In genomic region chrX:129905787-129906580, GRCh38 we compare ENCODE assay signal across 8 cellular contexts.
DNase-seq lines count a peak whose midpoint lies in the region; ATAC-seq and TF ChIP-seq lines count a peak whose summit lies in the region.

Gene UTP14A (plus strand): TSS chrX:129906164. CDS start chrX:129906211, 47 bp downstream.

- H3K27me3 Mint-ChIP-seq in central memory CD8-positive, alpha-beta T cell: no peaks in the 10 kb centered on the region

- H3K4me1 Mint-ChIP-seq in central memory CD8-positive, alpha-beta T cell: no peaks in the 10 kb centered on the region

- no peak for TF ChIP-seq CTCF in AG09309 (IDR thresholded peaks at IDR 0.05; ENCODE audit: control insufficient read depth, insufficient read depth, low read depth, low read length, missing control alignments)

- no peaks in the 10 kb centered on the region for H3K9me3 Mint-ChIP-seq in central memory CD8-positive, alpha-beta T cell

- peak within 1 kb of the TSS; percentile 82 for H3K4me3 Mint-ChIP-seq in central memory CD8-positive, alpha-beta T cell

- peak; percentile 50 for DNase-seq in AG09309 (ENCODE audit: low read depth)
- DNase-seq in NCI-H446 (lab: John Stamatoyannopoulos, UW): peak; percentile 76 to 91
- DNase-seq in activated CD4-positive, CD25-positive, alpha-beta regulatory T cell treated with anti-CD3 and anti-CD28 coated beads, Interleukin-2, amount 50 U/mL, for 16 hours (ENCODE audit: low read depth, low spot score): peak; percentile 72
- peak; percentile 57 to 66 for DNase-seq in central memory CD8-positive, alpha-beta T cell (ENCODE audit: low spot score in 2 of 2)
- DNase-seq in iris pigment epithelial cell (ENCODE audit: low read depth): peak; percentile 91
- peak; percentile 69 to 81 for DNase-seq in stimulated activated CD4-positive, alpha-beta T cell treated with anti-CD3 and anti-CD28 coated beads, Interleukin-12 subunit alpha, Interleukin-12 subunit beta, amount 100 ng/mL, for 24 hours (ENCODE audit: low read depth in 2 of 2)

- H3K36me3 Mint-ChIP-seq in central memory CD8-positive, alpha-beta T cell (ENCODE audit: insufficient read depth): peaks cover 23% of the 10 kb centered on the region

- ATAC-seq in GM19025 (IDR thresholded peaks at IDR 0.05; ENCODE audit: low read depth, unreplicated experiment): peak; percentile 97
- ATAC-seq in HG03342 (IDR thresholded peaks at IDR 0.05; ENCODE audit: unreplicated experiment): peak; percentile 96
- peak; percentile 91 for ATAC-seq in central memory CD8-positive, alpha-beta T cell (replicated peaks; ENCODE audit: extremely low read depth, poor library complexity, severe bottlenecking)

- H3K4me3 ChIP-seq in AG09309 (ENCODE audit: control insufficient read depth, low read depth, low read length): peak within 1 kb of the TSS; percentile 72

- H3K27ac Mint-ChIP-seq in central memory CD8-positive, alpha-beta T cell (ENCODE audit: low read depth): peak within 1 kb of the TSS; percentile 79

Comparison
In these comparisons a context has a peak if more than half of its experiments do, and no peak if none do; other contexts are left out.
1. Peak in every context shown above with its lines: DNase-seq, ATAC-seq and H3K4me3 ChIP-seq.